In genomic region chrX:115642895-115643530, GRCh38 we compare ENCODE assay signal across 8 cellular contexts.
DNase-seq lines count a peak whose midpoint lies in the region; ATAC-seq and TF ChIP-seq lines count a peak whose summit lies in the region.

No MANE protein-coding gene starts in this region.

- no peaks in the 10 kb centered on the region for H4K20me1 ChIP-seq in fibroblast of lung (ENCODE audit: control insufficient read depth, extremely low read depth, insufficient read depth, low read length)

- H2AFZ ChIP-seq in fibroblast of lung (ENCODE audit: low read length) (no peak overlapping the region), parathyroid adenoma (no peak overlapping the region)

- no peaks in the 10 kb centered on the region for H3K27me3 ChIP-seq in fibroblast of lung (ENCODE audit: control insufficient read depth, insufficient read depth, low read length)
- H3K27me3 ChIP-seq in parathyroid adenoma (ENCODE audit: control insufficient read depth, insufficient read depth, low read length) = no peaks in the 10 kb centered on the region

- H3K27ac ChIP-seq in VCaP (no peak overlapping the region), fibroblast of lung (ENCODE audit: insufficient read depth, low read length) (peak overlapping the region; percentile 13), parathyroid adenoma (no peak overlapping the region)

- H3K4me3 ChIP-seq in NB4 (ENCODE audit: low read depth, low read length) (no peak overlapping the region), fibroblast of lung (replicated peaks in 1 of 4; ENCODE audit: control extremely low read depth in 1 of 4, insufficient read depth in 1 of 4, low read depth in 3 of 4, low read length in 4 of 4) (no peak overlapping the region), parathyroid adenoma (ENCODE audit: low read depth, low read length) (no peak overlapping the region)

- H3K9ac ChIP-seq in fibroblast of lung (ENCODE audit: insufficient read depth, low read length) (no peak overlapping the region), parathyroid adenoma (no peak overlapping the region)

- DNase-seq in AG08396 (ENCODE audit: low spot score) (peak; percentile 35), GDM1 (lab: John Stamatoyannopoulos, UW) (peak; percentile 0), NB4 (ENCODE audit: low read depth) (peak; percentile 44), fibroblast of lung (ENCODE audit: low read depth in 2 of 2) (peak; percentile 44 to 77)

- ATAC-seq in HG03280 (IDR thresholded peaks at IDR 0.05; ENCODE audit: unreplicated experiment) (no peak), HG02840 (IDR thresholded peaks at IDR 0.05; ENCODE audit: low FRiP score, unreplicated experiment) (no peak)

- H3K9me3 ChIP-seq in fibroblast of lung (ENCODE audit: control insufficient read depth, insufficient read depth, low read depth, low read length) = no peaks in the 10 kb centered on the region
- H3K9me3 ChIP-seq in parathyroid adenoma (ENCODE audit: control insufficient read depth, low read length) = no peaks in the 10 kb centered on the region

- no peak for TF ChIP-seq POLR2A in NB4 (IDR thresholded peaks at IDR 0.05; ENCODE audit: extremely low read depth, insufficient read length)

- peaks cover 1% of the 10 kb centered on the region for H3K36me3 ChIP-seq in fibroblast of lung (ENCODE audit: control insufficient read depth, insufficient read depth, low read length)
- no peaks in the 10 kb centered on the region for H3K36me3 ChIP-seq in parathyroid adenoma (ENCODE audit: control insufficient read depth, insufficient read depth, low read length)

- H3K4me1 ChIP-seq in fibroblast of lung (ENCODE audit: control insufficient read depth, extremely low read depth, insufficient read depth, low read length) (no peaks in the 10 kb centered on the region), parathyroid adenoma (no peaks in the 10 kb centered on the region)

- H3K79me2 ChIP-seq in fibroblast of lung (ENCODE audit: control insufficient read depth, insufficient read depth, low read length) (no peaks in the 10 kb centered on the region), parathyroid adenoma (no peaks in the 10 kb centered on the region)

- H3K4me2 ChIP-seq in fibroblast of lung (ENCODE audit: extremely low read depth, insufficient read depth, low read length) = no peak overlapping the region
- no peak overlapping the region for H3K4me2 ChIP-seq in parathyroid adenoma (ENCODE audit: low read length)

- TF ChIP-seq CTCF in NB4 (IDR thresholded peaks at IDR 0.05; ENCODE audit: low read depth, low read length) (peak; percentile 59), VCaP (conservative IDR thresholded peaks at IDR 0.05) (peak; percentile 74), fibroblast of lung (conservative IDR thresholded peaks at IDR 0.05 in 1 of 2, IDR thresholded peaks at IDR 0.05 in 1 of 2; ENCODE audit: low read depth in 1 of 2, low read length in 2 of 2) (peak; percentile 49 to 70), parathyroid adenoma (IDR thresholded peaks at IDR 0.05) (peak; percentile 91)

Comparison
In these comparisons a context has a peak if more than half of its experiments do, and no peak if none do; other contexts are left out.
1. DNase-seq: peak in every context shown above with its lines; median percentile 60 in fibroblast of lung; 44 in NB4; 35 in AG08396; 0 in GDM1.